8 cellular contexts compared by ENCODE assay signal in the genomic region with DNA sequence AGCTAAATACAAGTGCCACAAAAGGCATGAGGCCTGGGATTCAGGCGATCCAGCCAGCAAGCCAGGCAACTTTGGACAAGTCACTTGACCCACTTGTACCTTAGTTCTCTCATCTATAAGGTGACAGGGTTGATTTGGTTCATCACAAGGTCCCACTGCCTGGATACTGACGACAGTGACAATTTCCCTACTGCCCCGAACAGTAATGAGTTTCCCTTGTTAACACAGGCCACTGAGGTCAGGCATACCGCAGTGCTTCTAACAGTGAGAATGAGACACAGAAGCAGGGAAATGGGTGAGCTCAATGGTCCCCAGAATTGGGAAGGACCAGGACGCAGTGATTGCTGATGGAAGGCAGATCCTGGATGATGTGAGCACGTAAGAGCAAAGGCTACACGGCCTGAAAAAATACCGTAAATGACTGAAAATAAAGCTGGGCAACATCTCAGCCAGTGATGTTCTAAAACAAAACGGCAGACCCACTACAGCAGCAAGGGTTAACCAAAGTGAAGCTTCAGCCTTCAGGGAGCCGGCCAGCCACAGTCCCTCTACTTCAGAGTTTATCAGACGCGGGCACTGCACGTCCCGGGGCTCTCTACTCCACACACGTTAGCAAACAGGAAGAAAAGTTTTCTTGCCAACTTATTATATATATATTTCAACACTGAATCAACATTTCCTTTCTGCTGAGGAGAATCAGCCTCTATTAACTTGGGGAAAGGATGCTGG. TPM values are rescaled to one million over a fixed set of nuclear protein-coding genes. Genes with fewer than 3 reads are reported as not detected.
DNase-seq lines count a peak whose midpoint lies in the region; ATAC-seq and TF ChIP-seq lines count a peak whose summit lies in the region.

No MANE protein-coding gene starts in this region.

- H3K4me1 ChIP-seq in aorta (ENCODE audit: control insufficient read depth in 1 of 2, insufficient read depth in 2 of 2, low read length in 2 of 2): peaks cover 2 to 6% of the 10 kb centered on the region in 2 donors

- H3K27me3 ChIP-seq in aorta (ENCODE audit: control insufficient read depth in 1 of 2, insufficient read depth in 2 of 2, low read length in 1 of 2): no peaks in the 10 kb centered on the region

- peaks cover 47% of the 10 kb centered on the region for H3K36me3 Mint-ChIP-seq in stimulated activated naive CD8-positive, alpha-beta T cell treated with anti-CD3 and anti-CD28 coated beads, Interleukin-15, Interleukin-2, amounts not matched to agents 100 ng/mL and 50 ng/mL, for 24 hours (ENCODE audit: low read depth)
- peaks cover 25% of the 10 kb centered on the region for H3K36me3 Mint-ChIP-seq in central memory CD8-positive, alpha-beta T cell (ENCODE audit: insufficient read depth)
- peaks cover 8% of the 10 kb centered on the region for H3K36me3 Mint-ChIP-seq in mesothelial cell of epicardium

- intact Hi-C loops in aorta (cut with DNase I): loop anchor here in 1 of 2 donors (5.0 to 10.0 kb wide), 2 partner anchors 61 to 443 kb away; a partner anchor contains a TSS

- H3K27ac Mint-ChIP-seq in stimulated activated naive CD8-positive, alpha-beta T cell treated with anti-CD3 and anti-CD28 coated beads, Interleukin-15, Interleukin-2, amounts not matched to agents 100 ng/mL and 50 ng/mL, for 24 hours: peak overlapping the region; percentile 83
- H3K27ac Mint-ChIP-seq in central memory CD8-positive, alpha-beta T cell (ENCODE audit: low read depth): peak overlapping the region; percentile 82
- H3K27ac Mint-ChIP-seq in mesothelial cell of epicardium: peak overlapping the region; percentile 82

- peak overlapping the region; percentile 90 for H3K4me3 Mint-ChIP-seq in stimulated activated naive CD8-positive, alpha-beta T cell treated with anti-CD3 and anti-CD28 coated beads, Interleukin-15, Interleukin-2, amounts not matched to agents 100 ng/mL and 50 ng/mL, for 24 hours
- peak overlapping the region; percentile 75 for H3K4me3 Mint-ChIP-seq in central memory CD8-positive, alpha-beta T cell
- peak overlapping the region; percentile 72 for H3K4me3 Mint-ChIP-seq in mesothelial cell of epicardium

- no peak for TF ChIP-seq CTCF in mesothelial cell of epicardium (IDR thresholded peaks at IDR 0.05; ENCODE audit: unreplicated experiment)

- WGBS in aorta, 2 donors: 6 to 8% methylated on average over 15 of the region's 15 CpGs

- peaks cover 76% of the 10 kb centered on the region for H3K4me1 Mint-ChIP-seq in stimulated activated naive CD8-positive, alpha-beta T cell treated with anti-CD3 and anti-CD28 coated beads, Interleukin-15, Interleukin-2, amounts not matched to agents 100 ng/mL and 50 ng/mL, for 24 hours (ENCODE audit: low read depth)
- H3K4me1 Mint-ChIP-seq in central memory CD8-positive, alpha-beta T cell: peaks cover 75% of the 10 kb centered on the region
- H3K4me1 Mint-ChIP-seq in mesothelial cell of epicardium: peaks cover 45% of the 10 kb centered on the region

- no peaks in the 10 kb centered on the region for H3K9me3 ChIP-seq in aorta (ENCODE audit: control insufficient read depth, low read length)

- no peaks in the 10 kb centered on the region for H3K9me3 Mint-ChIP-seq in stimulated activated naive CD8-positive, alpha-beta T cell treated with anti-CD3 and anti-CD28 coated beads, Interleukin-15, Interleukin-2, amounts not matched to agents 100 ng/mL and 50 ng/mL, for 24 hours
- no peaks in the 10 kb centered on the region for H3K9me3 Mint-ChIP-seq in central memory CD8-positive, alpha-beta T cell
- H3K9me3 Mint-ChIP-seq in mesothelial cell of epicardium: no peaks in the 10 kb centered on the region

- no peak for DNase-seq in stimulated activated naive CD8-positive, alpha-beta T cell treated with anti-CD3 and anti-CD28 coated beads, Interleukin-15, Interleukin-2, amounts not matched to agents 100 U/mL and 50 U/mL, for 24 hours
- no peak for DNase-seq in central memory CD8-positive, alpha-beta T cell (ENCODE audit: low spot score in 2 of 2)
- DNase-seq in mesothelial cell of epicardium (ENCODE audit: low spot score in 2 of 2, unreplicated experiment in 2 of 2): peak in 1 of 2 experiments; percentile 20
- no peak for DNase-seq in aorta
- no peak for DNase-seq in NCI-H1694 (lab: John Stamatoyannopoulos, UW)
- DNase-seq in hippocampal formation (lab: John Stamatoyannopoulos, UW): no peak

- peak overlapping the region; percentile 82 to 95 for H3K4me3 ChIP-seq in aorta (ENCODE audit: low read length in 2 of 2)

- no peak for ATAC-seq in stimulated activated naive CD8-positive, alpha-beta T cell treated with anti-CD3 and anti-CD28 coated beads, Interleukin-15, Interleukin-2, amounts not matched to agents 100 U/mL and 50 U/mL, for 24 hours
- no peak for ATAC-seq in central memory CD8-positive, alpha-beta T cell (replicated peaks; ENCODE audit: extremely low read depth, poor library complexity, severe bottlenecking)
- ATAC-seq in aorta (ENCODE audit: low FRiP score): peak; percentile 27
- no peak for ATAC-seq in HG03520 (IDR thresholded peaks at IDR 0.05; ENCODE audit: unreplicated experiment)

- H3K36me3 ChIP-seq in aorta (ENCODE audit: control insufficient read depth in 1 of 2, insufficient read depth in 2 of 2, low read length in 1 of 2): no peaks in the 10 kb centered on the region

- peak overlapping the region in 1 of 2 donors; percentile 83 for H3K27ac ChIP-seq in aorta (ENCODE audit: low read depth in 1 of 2, low read length in 2 of 2)

- no peaks in the 10 kb centered on the region for H3K27me3 Mint-ChIP-seq in stimulated activated naive CD8-positive, alpha-beta T cell treated with anti-CD3 and anti-CD28 coated beads, Interleukin-15, Interleukin-2, amounts not matched to agents 100 ng/mL and 50 ng/mL, for 24 hours
- no peaks in the 10 kb centered on the region for H3K27me3 Mint-ChIP-seq in central memory CD8-positive, alpha-beta T cell
- no peaks in the 10 kb centered on the region for H3K27me3 Mint-ChIP-seq in mesothelial cell of epicardium (ENCODE audit: low read depth)

RNA-seq across cellular contexts. Expression of a gene that starts 0.8 kb away (rescaled TPM):
- 91.4 to 93.8 TPM (median 92.3 TPM) in 3 replicates for total RNA-seq in mesothelial cell of epicardium
- 100 to 1,000 TPM; 143 to 180 TPM for total RNA-seq in aorta
- 10 to 100 TPM; 60.5 to 79.5 TPM for polyA plus RNA-seq in aorta

RNA-seq across cellular contexts. Expression of a gene that starts 59.3 kb away (rescaled TPM):
- total RNA-seq in mesothelial cell of epicardium (48.4 to 49.8 TPM (median 48.9 TPM) in 3 replicates), aorta (10 to 100 TPM; 20.2 to 24.7 TPM)
- 10 to 100 TPM in 1 of 2 donors, 1 to 10 TPM in 1; 6.5 to 12.0 TPM for polyA plus RNA-seq in aorta
